In the genomic region with DNA sequence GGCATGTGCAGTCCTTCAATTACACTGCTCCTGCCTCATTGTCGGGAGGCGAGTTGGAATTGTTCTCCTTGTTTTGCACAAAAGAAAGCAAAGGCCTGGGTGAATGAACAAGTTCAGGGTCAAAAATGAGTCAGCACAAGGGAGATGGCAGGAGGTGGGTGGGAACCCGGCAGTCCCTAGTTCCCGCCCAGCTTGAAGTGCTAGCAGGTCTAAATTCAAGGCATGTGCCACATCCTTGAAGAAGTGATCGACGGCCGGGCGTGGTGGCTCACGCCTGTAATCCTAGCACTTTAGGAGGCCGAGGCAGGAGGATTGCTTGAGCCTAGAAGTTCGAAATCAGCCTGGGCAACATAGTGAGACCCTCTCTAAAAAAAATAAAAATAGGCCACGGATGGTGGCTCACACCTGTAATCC, we compare ENCODE assay signal across 8 cellular contexts. TPM values are rescaled to one million over a fixed set of nuclear protein-coding genes. Genes with fewer than 3 reads are reported as not detected.
DNase-seq lines count a peak whose midpoint lies in the region; ATAC-seq and TF ChIP-seq lines count a peak whose summit lies in the region.

No MANE protein-coding gene starts in this region.

- no peaks in the 10 kb centered on the region for H3K36me3 ChIP-seq in CD8-positive, alpha-beta T cell (ENCODE audit: insufficient read depth, low read length)

- peaks cover 11% of the 10 kb centered on the region for H3K4me1 Mint-ChIP-seq in CD8-positive, alpha-beta T cell (ENCODE audit: low read depth)
- H3K4me1 Mint-ChIP-seq in activated naive CD8-positive, alpha-beta T cell treated with anti-CD3 and anti-CD28 coated beads, Interleukin-2, amount 50 U/mL, for 24 hours, result peaks cover 34% of the 10 kb centered on the region

- CTCF ChIA-PET in CD8-positive, alpha-beta T cell (lab: Charles Lee), result interaction anchor here (1.0 to 5.6 kb wide), 3 partner anchors 100 to 262 kb away, joined by 3 to 32 read pairs (median 3); no protein-coding TSS in a partner anchor

- no peaks in the 10 kb centered on the region for H3K27me3 Mint-ChIP-seq in CD8-positive, alpha-beta T cell (ENCODE audit: low read depth)
- no peaks in the 10 kb centered on the region for H3K27me3 Mint-ChIP-seq in activated naive CD8-positive, alpha-beta T cell treated with anti-CD3 and anti-CD28 coated beads, Interleukin-2, amount 50 U/mL, for 24 hours

- intact Hi-C loops in CD8-positive, alpha-beta T cell (cut with DNase I, micrococcal nuclease), result no loop called here

- H3K36me3 Mint-ChIP-seq in CD8-positive, alpha-beta T cell, result no peaks in the 10 kb centered on the region
- H3K36me3 Mint-ChIP-seq in activated naive CD8-positive, alpha-beta T cell treated with anti-CD3 and anti-CD28 coated beads, Interleukin-2, amount 50 U/mL, for 24 hours (ENCODE audit: low read depth), result no peaks in the 10 kb centered on the region

- no peak overlapping the region for H3K27ac Mint-ChIP-seq in CD8-positive, alpha-beta T cell
- no peak overlapping the region for H3K27ac Mint-ChIP-seq in activated naive CD8-positive, alpha-beta T cell treated with anti-CD3 and anti-CD28 coated beads, Interleukin-2, amount 50 U/mL, for 24 hours

- H3K9me3 ChIP-seq in CD8-positive, alpha-beta T cell (ENCODE audit: low read length), result no peaks in the 10 kb centered on the region

- DNase-seq in EL, result peak; percentile 65
- DNase-seq in NCI-H226, result peak; percentile 47
- DNase-seq in epithelial cell of esophagus (ENCODE audit: low read depth), result peak; percentile 43
- DNase-seq in mucosa of gallbladder (ENCODE audit: low spot score), result peak; percentile 51
- DNase-seq in CD8-positive, alpha-beta T cell, result no peak
- DNase-seq in activated naive CD8-positive, alpha-beta T cell treated with anti-CD3 and anti-CD28 coated beads, Interleukin-2, amount 50 U/mL, for 24 hours, result no peak
- no peak for DNase-seq in NCI-H2196 (lab: John Stamatoyannopoulos, UW; ENCODE audit: unreplicated experiment)

- H3K4me3 ChIP-seq in epithelial cell of esophagus (ENCODE audit: low read length), result no peak overlapping the region
- no peak overlapping the region for H3K4me3 ChIP-seq in CD8-positive, alpha-beta T cell (ENCODE audit: low read depth, low read length)

- ATAC-seq in GM19351 (IDR thresholded peaks at IDR 0.05; ENCODE audit: unreplicated experiment), result no peak
- no peak for ATAC-seq in CD8-positive, alpha-beta T cell
- ATAC-seq in activated naive CD8-positive, alpha-beta T cell treated with anti-CD3 and anti-CD28 coated beads, Interleukin-2, amount 50 U/mL, for 24 hours, result no peak

- no peak for TF ChIP-seq CTCF in epithelial cell of esophagus (IDR thresholded peaks at IDR 0.05; ENCODE audit: insufficient read depth, low read depth, low read length, missing control alignments)
- no peak for TF ChIP-seq CTCF in CD8-positive, alpha-beta T cell (IDR thresholded peaks at IDR 0.05)

- no peaks in the 10 kb centered on the region for H3K9me3 Mint-ChIP-seq in CD8-positive, alpha-beta T cell
- H3K9me3 Mint-ChIP-seq in activated naive CD8-positive, alpha-beta T cell treated with anti-CD3 and anti-CD28 coated beads, Interleukin-2, amount 50 U/mL, for 24 hours, result no peaks in the 10 kb centered on the region

- H3K4me3 Mint-ChIP-seq in CD8-positive, alpha-beta T cell, result no peak overlapping the region
- H3K4me3 Mint-ChIP-seq in activated naive CD8-positive, alpha-beta T cell treated with anti-CD3 and anti-CD28 coated beads, Interleukin-2, amount 50 U/mL, for 24 hours, result no peak overlapping the region

- POLR2A ChIA-PET in CD8-positive, alpha-beta T cell (lab: Charles Lee), result no interaction called here

- peaks cover 7% of the 10 kb centered on the region for H3K4me1 ChIP-seq in CD8-positive, alpha-beta T cell (ENCODE audit: insufficient read depth, low read length)

- H3K27ac ChIP-seq in CD8-positive, alpha-beta T cell (ENCODE audit: low read depth, low read length), result no peak overlapping the region

- no peaks in the 10 kb centered on the region for H3K27me3 ChIP-seq in CD8-positive, alpha-beta T cell (ENCODE audit: insufficient read depth, low read length)

RNA-seq across cellular contexts. Expression of gene PTPN1, which starts 34.3 kb away (rescaled TPM):
- total RNA-seq in mucosa of gallbladder, result 24.0 TPM
- 10 to 100 TPM; 96.0 to 97.5 TPM for total RNA-seq in CD8-positive, alpha-beta T cell

Comparison
In these comparisons a context has a peak if more than half of its experiments do, and no peak if none do; other contexts are left out.
1. DNase-seq: peak in EL (single experiment), NCI-H226 (single experiment), epithelial cell of esophagus (single experiment) and mucosa of gallbladder (single experiment); none in CD8-positive, alpha-beta T cell (0 of 7), activated naive CD8-positive, alpha-beta T cell treated with anti-CD3 and anti-CD28 coated beads, Interleukin-2, amount 50 U/mL, for 24 hours (single experiment) and NCI-H2196 (single experiment).